ENCODE assay signal across 1 cellular context in the genomic region with DNA sequence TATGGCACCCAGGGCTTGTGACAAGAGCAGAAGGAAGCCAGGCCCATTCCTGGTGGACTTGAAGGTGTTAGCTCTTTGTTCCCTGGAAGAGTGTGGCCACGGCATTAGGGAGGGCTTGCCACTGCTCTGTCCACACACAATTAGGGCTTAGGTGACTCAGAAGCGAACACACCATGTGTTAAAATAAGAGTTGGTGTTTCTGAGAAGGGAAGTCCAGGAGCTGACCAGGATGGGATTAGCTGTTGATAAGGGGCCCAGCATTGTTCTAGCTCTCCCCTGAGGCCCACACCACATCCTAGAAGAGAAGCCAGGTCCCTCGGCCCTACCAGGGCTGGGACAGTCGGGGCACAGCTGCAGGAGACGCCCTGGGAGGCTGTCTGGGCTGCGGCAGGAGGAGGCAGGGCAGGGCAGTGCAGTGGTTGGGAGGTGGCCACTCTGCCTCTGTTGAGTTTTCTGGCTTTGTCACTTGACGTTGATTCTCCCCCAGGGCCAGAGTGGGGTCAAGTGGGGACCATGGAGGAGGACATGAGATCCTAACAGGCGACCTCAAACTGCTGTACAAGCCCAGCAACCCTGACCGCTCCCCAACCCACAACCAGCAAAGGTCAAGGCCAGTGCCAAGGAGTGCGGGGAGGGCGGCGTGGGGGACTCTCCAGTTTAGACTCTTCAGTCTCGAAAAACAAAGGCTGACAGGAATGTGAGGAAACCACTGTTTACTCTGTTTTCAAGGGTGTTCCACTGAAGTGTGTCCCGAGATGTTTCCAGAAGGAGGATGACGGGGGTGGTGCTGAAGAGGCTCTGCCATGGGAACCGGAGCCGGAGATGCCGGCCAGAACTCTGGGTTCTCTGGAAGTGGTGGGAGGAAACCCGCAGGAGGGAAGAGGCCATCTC.
TF ChIP-seq lines count a peak whose summit lies in the region.

No MANE protein-coding gene starts in this region.

TF ChIP-seq in H1, 55 proteins besides CTCF, POLR2A, EP300 and RAD21:
- TF ChIP-seq HDAC2 (IDR thresholded peaks at IDR 0.05; ENCODE audit: borderline replicate concordance in 1 of 2, low read depth in 2 of 2, low read length in 2 of 2) (no peak), SIX5 (IDR thresholded peaks at IDR 0.05; ENCODE audit: low read depth, low read length) (no peak), CEBPB (IDR thresholded peaks at IDR 0.05; ENCODE audit: low read depth, low read length) (no peak), EZH2 (IDR thresholded peaks at IDR 0.05; ENCODE audit: low read depth, low read length, severe bottlenecking) (no peak), KDM1A (IDR thresholded peaks at IDR 0.05; ENCODE audit: borderline replicate concordance, low read length) (no peak), BACH1 (IDR thresholded peaks at IDR 0.05; ENCODE audit: low read length) (no peak), SRF (IDR thresholded peaks at IDR 0.05; ENCODE audit: low read depth, low read length) (no peak)
